ENCODE assay signal across 9 cellular contexts in the genomic region with DNA sequence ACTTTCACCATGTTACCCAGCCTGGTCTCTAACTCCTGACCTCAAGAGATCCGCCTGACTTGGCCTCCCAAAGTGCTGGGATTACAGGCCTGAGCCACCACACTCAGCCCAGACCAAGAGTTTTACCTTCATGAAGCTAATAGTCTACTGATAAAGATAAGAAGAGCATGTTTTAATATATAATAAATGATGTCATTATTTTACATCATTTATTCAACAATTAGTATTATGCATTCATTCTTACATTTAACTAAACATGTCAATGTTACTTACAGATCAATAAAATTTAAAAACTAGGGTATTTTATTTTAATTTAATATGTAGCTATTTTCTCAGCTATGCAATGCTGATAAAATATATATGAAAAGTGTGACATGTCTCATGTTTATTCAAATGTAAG. TPM values are rescaled to one million over a fixed set of nuclear protein-coding genes. Genes with fewer than 3 reads are reported as not detected.
DNase-seq lines count a peak whose midpoint lies in the region; ATAC-seq, FAIRE-seq and TF ChIP-seq lines count a peak whose summit lies in the region.
"Not testable (repeated sequence)": the region's sequence is repeated elsewhere in the genome, so short reads cannot be mapped to it uniquely, and the experiment has no call there.
"Had no signal": no experiment of that assay in that cellular context is flagged by ENCODE, and none has a peak within 500 bp of the region (broad histone marks: within the 10 kb centered on the region; RNA-seq: fewer than 3 reads in every experiment).

No MANE protein-coding gene starts in this region.

- not testable (repeated sequence) for H2AFZ ChIP-seq in HepG2 (ENCODE audit: low read length)

- not testable (repeated sequence) for H3K4me3 ChIP-seq in A549; HEK293 (ENCODE audit: low read depth, low read length); HepG2 (replicated peaks in 1 of 3; ENCODE audit: insufficient read depth in 1 of 3, low read depth in 2 of 3, low read length in 3 of 3); mesendoderm (ENCODE audit: low read length)

- CTCF ChIA-PET in A549 (lab: Yijun Ruan, JAX) = interaction anchor here (0.6 to 2.5 kb wide), 4 partner anchors 12 to 498 kb away, joined by 3 to 11 read pairs (median 4); no protein-coding TSS in a partner anchor
- CTCF ChIA-PET in HEK293 (lab: Yijun Ruan, JAX) = interaction anchor here (0.6 to 1.3 kb wide), 5 partner anchors 13 to 592 kb away, joined by 3 to 5 read pairs (median 3); no protein-coding TSS in a partner anchor
- CTCF ChIA-PET in HepG2 (lab: Yijun Ruan, JAX; ENCODE audit: low intra/inter-chr PET ratio, low total read pairs) = not testable (repeated sequence)

- H3K79me2 ChIP-seq in HepG2 (ENCODE audit: insufficient read depth, low read length); mesendoderm (ENCODE audit: control insufficient read depth, insufficient read depth, low read length): not testable (repeated sequence)

- not testable (repeated sequence) for H2BK15ac ChIP-seq in mesendoderm (replicated peaks; ENCODE audit: low read depth)

- DNase-seq in A549 (ENCODE audit: low read depth in 1 of 2, low spot score in 1 of 2); frontal cortex (ENCODE audit: low spot score in 2 of 2); HepG2 (ENCODE audit: low spot score); mesendoderm: not testable (repeated sequence)

- not testable (repeated sequence) for TF ChIP-seq POLR2A in A549 (IDR thresholded peaks at IDR 0.05; ENCODE audit: low read length); HepG2 (IDR thresholded peaks at IDR 0.05; ENCODE audit: insufficient read depth in 1 of 2, low read depth in 2 of 2, low read length in 2 of 2)

- not testable (repeated sequence) for BruUV-seq in HepG2 (replicated peaks; lab: Mats Ljungman, UMichigan)

- H2AK5ac ChIP-seq in mesendoderm (ENCODE audit: low read length) = not testable (repeated sequence)

- 63% methylated on average over 1 of the region's 1 CpG for WGBS in A549 (ENCODE audit: missing lambda C conversion rate)
- WGBS in HepG2 (ENCODE audit: low lambda C conversion rate) = 20% methylated on average over 1 of the region's 1 CpG
- WGBS in mesendoderm (ENCODE audit: extremely low coverage, insufficient coverage, low lambda C conversion rate) = no CpG with 5 or more reads among the region's 1 CpG

- not testable (repeated sequence) for H3K36me3 ChIP-seq in HEK293 (ENCODE audit: control insufficient read depth in 2 of 2, insufficient read depth in 1 of 2, low read length in 2 of 2); HepG2 (replicated peaks in 1 of 2; ENCODE audit: control insufficient read depth in 1 of 2, insufficient read depth in 2 of 2, low read length in 2 of 2); mesendoderm (ENCODE audit: control insufficient read depth, insufficient read depth, low read length)

- not testable (repeated sequence) for H2BK120ac ChIP-seq in mesendoderm (ENCODE audit: low read depth, low read length)

- not testable (repeated sequence) for TF ChIP-seq EP300 in A549 (IDR thresholded peaks at IDR 0.05); HepG2 (IDR thresholded peaks at IDR 0.05; ENCODE audit: low read depth in 2 of 2, low read length in 2 of 2); HepG2 (CRISPR knock-in tag; IDR thresholded peaks at IDR 0.05; ENCODE audit: borderline replicate concordance)

- POLR2A ChIA-PET in A549 (lab: Yijun Ruan, JAX); HEK293 (lab: Yijun Ruan, JAX); HepG2 (lab: Yijun Ruan, JAX): not testable (repeated sequence)

- FAIRE-seq in A549 (lab: Jason Lieb, UNC) = peak; percentile 13
- FAIRE-seq in frontal cortex (lab: Jason Lieb, UNC) = peak; percentile 86
- FAIRE-seq in HepG2 (lab: Jason Lieb, UNC) = not testable (repeated sequence)

- not testable (repeated sequence) for H3K9ac ChIP-seq in HepG2 (ENCODE audit: insufficient read depth, low read depth, low read length); mesendoderm (ENCODE audit: low read length)

- ATAC-seq in A549, HepG2: not testable (repeated sequence)

- H4K5ac ChIP-seq in mesendoderm (ENCODE audit: low read length) = not testable (repeated sequence)

- not testable (repeated sequence) for TF ChIP-seq CTCF in A549 (IDR thresholded peaks at IDR 0.05); HEK293 (tag by site-specific recombination; IDR thresholded peaks at IDR 0.05); HepG2 (CRISPR knock-in tag; IDR thresholded peaks at IDR 0.05)

- intact Hi-C loops in HepG2 (cut with micrococcal nuclease; ENCODE audit: unreplicated experiment) = not testable (repeated sequence)

- not testable (repeated sequence) for H3K27me3 ChIP-seq in HepG2 (ENCODE audit: control insufficient read depth in 1 of 2, insufficient read depth in 2 of 2, low read length in 2 of 2); mesendoderm (ENCODE audit: insufficient read depth, low read length, poor library complexity)

- peak overlapping the region; percentile 37 for H2BK5ac ChIP-seq in mesendoderm (ENCODE audit: low read length)

- H3K27ac ChIP-seq in A549; HEK293 (ENCODE audit: extremely low read depth, low read depth, low read length); HepG2 (ENCODE audit: extremely low read length, insufficient read depth, low read length); mesendoderm (ENCODE audit: low read depth, low read length): not testable (repeated sequence)

- not testable (repeated sequence) for H3K4me1 ChIP-seq in A549; HepG2 (ENCODE audit: insufficient read depth, low read length); mesendoderm (ENCODE audit: control insufficient read depth, low read depth, low read length)
- peaks cover 12% of the 10 kb centered on the region; the same call in 1 of the 2 replicates for H3K4me1 ChIP-seq in HEK293 (ENCODE audit: control insufficient read depth, insufficient read depth, low read length)

- not testable (repeated sequence) for H3K79me1 ChIP-seq in mesendoderm (ENCODE audit: low read length)

- peak overlapping the region; percentile 86 for H3K4ac ChIP-seq in mesendoderm (ENCODE audit: low read depth, low read length)

- not testable (repeated sequence) for H3K56ac ChIP-seq in mesendoderm (ENCODE audit: low read length)

- not testable (repeated sequence) for H3K23ac ChIP-seq in mesendoderm (ENCODE audit: low read length)

- H3K4me2 ChIP-seq in A549; HepG2 (ENCODE audit: low read depth, low read length); mesendoderm (ENCODE audit: low read length): not testable (repeated sequence)

- H3K18ac ChIP-seq in mesendoderm (ENCODE audit: low read length) = not testable (repeated sequence)

- in situ Hi-C loops in HepG2 (cut with HindIII; ENCODE audit: extremely low pct_ligation_motif_present, low pct_unique_long_range_greater_than_20kb) = not testable (repeated sequence)

- not testable (repeated sequence) for H4K8ac ChIP-seq in mesendoderm (ENCODE audit: low read depth, low read length)

- not testable (repeated sequence) for H3K9me3 ChIP-seq in A549; HEK293 (ENCODE audit: control insufficient read depth, insufficient read depth, low read depth, low read length); HepG2 (ENCODE audit: low read length)

- TF ChIP-seq RAD21 in A549 (conservative IDR thresholded peaks at IDR 0.05 in 1 of 2, IDR thresholded peaks at IDR 0.05 in 1 of 2); HepG2 (CRISPR knock-in tag; IDR thresholded peaks at IDR 0.05): not testable (repeated sequence)

- H4K20me1 ChIP-seq in HepG2 (ENCODE audit: insufficient read depth, low read length) = not testable (repeated sequence)

RNA-seq across cellular contexts. Expression of gene SLC25A21, which starts 26.0 kb away (rescaled TPM):
- polyA plus RNA-seq in A549 (2011; rRNA removed) = 1.3 and 1.4 TPM in 2 replicates
- polyA plus RNA-seq in A549 (2012; cell fraction: cytosol; rRNA removed) = 0.18 and 0.19 TPM in 2 replicates
- 0.12 and 0.22 TPM in 2 replicates for polyA plus RNA-seq in A549 (2012; cell fraction: nucleus; rRNA removed)
- 0.57 to 0.89 TPM (median 0.68 TPM) in 3 replicates for polyA plus RNA-seq in A549 (2017; fragmentation: RNase III; extraction: RNeasy Plus Mini Kit Qiagen cat#74134 plus additional on column Dnase treatment)
- 0.34 and 0.58 TPM in 2 replicates for polyA minus RNA-seq in A549 (2011; rRNA and poly(A)+ RNA removed)
- 6.1 TPM for total RNA-seq in frontal cortex
- total RNA-seq in HepG2 (2016; rRNA removed; fragmentation: Illumina TruSeq; extraction: Trizol) = 2.9 and 3.3 TPM in 2 replicates
- total RNA-seq in HepG2 (2016; cell fraction: cytosol; rRNA removed; fragmentation: Illumina TruSeq; extraction: Trizol; ENCODE audit: low read depth) = 0.44 and 0.51 TPM in 2 replicates
- total RNA-seq in HepG2 (2016; cell fraction: insoluble cytoplasmic fraction; rRNA removed; fragmentation: Illumina TruSeq; extraction: Trizol) = 3.2 and 3.8 TPM in 2 replicates
- total RNA-seq in HepG2 (2016; cell fraction: membrane; rRNA removed; fragmentation: Illumina TruSeq; extraction: Trizol) = 1.3 and 2.0 TPM in 2 replicates
- total RNA-seq in HepG2 (2016; cell fraction: nucleus; rRNA removed; fragmentation: Illumina TruSeq; extraction: Trizol) = 4.4 and 5.0 TPM in 2 replicates
- 0.60 and 1.9 TPM in 2 replicates for polyA plus RNA-seq in HepG2 (2011; rRNA removed)
- polyA plus RNA-seq in HepG2 (2011; cell fraction: cytosol; rRNA removed) = 0.47 and 0.60 TPM in 2 replicates
- polyA plus RNA-seq in HepG2 (2011; cell fraction: nucleus; rRNA removed) = 0.29 and 0.43 TPM in 2 replicates
- 0.44 and 1.4 TPM in 2 replicates for polyA plus RNA-seq in HepG2 (2012)
- polyA plus RNA-seq in HepG2 (2016; cell fraction: cytosol; fragmentation: Illumina TruSeq; extraction: Trizol; ENCODE audit: low read depth) = 0.25 and 0.49 TPM in 2 replicates
- 2.5 and 2.7 TPM in 2 replicates for polyA plus RNA-seq in HepG2 (2016; cell fraction: insoluble cytoplasmic fraction; fragmentation: Illumina TruSeq; extraction: Trizol; ENCODE audit: low read depth)
- polyA plus RNA-seq in HepG2 (2016; cell fraction: membrane; fragmentation: Illumina TruSeq; extraction: Trizol; ENCODE audit: low read depth) = 0.44 and 0.46 TPM in 2 replicates
- 1.4 and 1.6 TPM in 2 replicates for polyA plus RNA-seq in HepG2 (2016; cell fraction: nucleus; fragmentation: Illumina TruSeq; extraction: Trizol; ENCODE audit: insufficient read depth, low read depth)
- 1.1 and 1.9 TPM in 2 replicates for polyA minus RNA-seq in HepG2 (2011; rRNA and poly(A)+ RNA removed; ENCODE audit: low replicate concordance)
- 0.26 and 2.6 TPM in 2 replicates for polyA minus RNA-seq in HepG2 (2011; cell fraction: cytosol; rRNA and poly(A)+ RNA removed)
- 2.4 and 2.7 TPM in 2 replicates for polyA minus RNA-seq in HepG2 (2011; cell fraction: nucleus; rRNA and poly(A)+ RNA removed)
- 2.2 TPM for polyA plus RNA-seq in mesendoderm (2013, experiment 1 of 2)
- 2.1 TPM for polyA plus RNA-seq in mesendoderm (2013, experiment 2 of 2)
- total RNA-seq: CD4-positive, alpha-beta memory T cell; CD4-positive, CD25-positive, alpha-beta regulatory T cell; CD8-positive, alpha-beta memory T cell had no signal
- polyA plus RNA-seq: CD14-positive monocyte; CD4-positive, alpha-beta memory T cell; CD4-positive, CD25-positive, alpha-beta regulatory T cell; CD8-positive, alpha-beta memory T cell had no signal

RNA-seq across cellular contexts. Expression of gene MIPOL1, which starts 51.3 kb away (rescaled TPM):
- polyA plus RNA-seq in A549 (2011; rRNA removed) = 8.6 and 13.4 TPM in 2 replicates
- 1.0 and 1.4 TPM in 2 replicates for polyA plus RNA-seq in A549 (2012; cell fraction: cytosol; rRNA removed)
- 0.83 and 1.4 TPM in 2 replicates for polyA plus RNA-seq in A549 (2012; cell fraction: nucleus; rRNA removed)
- polyA plus RNA-seq in A549 (2017; fragmentation: RNase III; extraction: RNeasy Plus Mini Kit Qiagen cat#74134 plus additional on column Dnase treatment) = 4.0 to 5.2 TPM (median 4.8 TPM) in 3 replicates
- 7.1 and 9.6 TPM in 2 replicates for polyA minus RNA-seq in A549 (2011; rRNA and poly(A)+ RNA removed)
- total RNA-seq in frontal cortex = 33.8 TPM
- total RNA-seq in HepG2 (2016; rRNA removed; fragmentation: Illumina TruSeq; extraction: Trizol) = 34.2 and 35.2 TPM in 2 replicates
- total RNA-seq in HepG2 (2016; cell fraction: cytosol; rRNA removed; fragmentation: Illumina TruSeq; extraction: Trizol; ENCODE audit: low read depth) = 30.4 and 34.3 TPM in 2 replicates
- 33.9 and 35.4 TPM in 2 replicates for total RNA-seq in HepG2 (2016; cell fraction: insoluble cytoplasmic fraction; rRNA removed; fragmentation: Illumina TruSeq; extraction: Trizol)
- 22.8 and 24.9 TPM in 2 replicates for total RNA-seq in HepG2 (2016; cell fraction: membrane; rRNA removed; fragmentation: Illumina TruSeq; extraction: Trizol)
- 104 and 116 TPM in 2 replicates for total RNA-seq in HepG2 (2016; cell fraction: nucleus; rRNA removed; fragmentation: Illumina TruSeq; extraction: Trizol)
- polyA plus RNA-seq in HepG2 (2011; rRNA removed) = 6.9 and 8.6 TPM in 2 replicates
- 3.3 and 4.8 TPM in 2 replicates for polyA plus RNA-seq in HepG2 (2011; cell fraction: cytosol; rRNA removed)
- 7.2 and 8.4 TPM in 2 replicates for polyA plus RNA-seq in HepG2 (2011; cell fraction: nucleus; rRNA removed)
- polyA plus RNA-seq in HepG2 (2012) = 15.0 and 17.1 TPM in 2 replicates
- 3.4 and 3.6 TPM in 2 replicates for polyA plus RNA-seq in HepG2 (2016; cell fraction: cytosol; fragmentation: Illumina TruSeq; extraction: Trizol; ENCODE audit: low read depth)
- 22.0 and 22.6 TPM in 2 replicates for polyA plus RNA-seq in HepG2 (2016; cell fraction: insoluble cytoplasmic fraction; fragmentation: Illumina TruSeq; extraction: Trizol; ENCODE audit: low read depth)
- 5.8 and 6.4 TPM in 2 replicates for polyA plus RNA-seq in HepG2 (2016; cell fraction: membrane; fragmentation: Illumina TruSeq; extraction: Trizol; ENCODE audit: low read depth)
- polyA plus RNA-seq in HepG2 (2016; cell fraction: nucleus; fragmentation: Illumina TruSeq; extraction: Trizol; ENCODE audit: insufficient read depth, low read depth) = 23.3 and 24.7 TPM in 2 replicates
- 7.9 and 21.8 TPM in 2 replicates for polyA minus RNA-seq in HepG2 (2011; rRNA and poly(A)+ RNA removed; ENCODE audit: low replicate concordance)
- polyA minus RNA-seq in HepG2 (2011; cell fraction: cytosol; rRNA and poly(A)+ RNA removed) = 20.5 and 21.5 TPM in 2 replicates
- 195 and 223 TPM in 2 replicates for polyA minus RNA-seq in HepG2 (2011; cell fraction: nucleus; rRNA and poly(A)+ RNA removed)
- polyA plus RNA-seq in mesendoderm (2013, experiment 1 of 2) = 8.6 TPM
- 8.6 TPM for polyA plus RNA-seq in mesendoderm (2013, experiment 2 of 2)
- total RNA-seq: CD4-positive, CD25-positive, alpha-beta regulatory T cell; CD8-positive, alpha-beta memory T cell had no signal
- polyA plus RNA-seq: CD14-positive monocyte; CD4-positive, CD25-positive, alpha-beta regulatory T cell; CD8-positive, alpha-beta memory T cell had no signal
